ENCODE assay signal across 12 cellular contexts in the genomic region with DNA sequence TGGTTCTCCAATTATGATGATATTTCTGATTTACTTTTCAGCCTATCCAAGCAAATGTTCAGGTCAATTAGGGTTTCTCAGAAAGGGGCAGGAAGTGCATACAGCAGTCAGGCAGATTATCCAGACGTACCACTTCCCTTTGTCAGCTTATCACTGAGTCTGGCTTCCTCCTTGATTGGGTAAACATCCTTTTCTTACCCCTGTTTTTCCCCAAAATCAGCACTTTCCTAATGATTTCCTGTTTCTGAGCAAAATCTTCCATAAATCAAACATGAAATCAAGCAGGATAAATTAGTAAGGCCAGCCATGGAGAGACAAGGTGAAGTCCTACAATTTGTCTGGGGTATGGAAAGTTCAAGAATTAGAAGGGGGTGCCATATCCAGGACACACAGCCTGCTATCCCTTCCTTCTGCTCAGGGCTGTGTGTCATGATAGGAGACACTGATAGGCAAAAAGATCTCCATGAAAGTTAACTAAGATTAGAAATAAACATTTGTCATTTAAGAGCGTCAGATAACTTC. TPM values are rescaled to one million over a fixed set of nuclear protein-coding genes. Genes with fewer than 3 reads are reported as not detected.
A peak's percentile ranks its signal among the peaks of the same experiment; 100 is the strongest.
DNase-seq lines count a peak whose midpoint lies in the region; ATAC-seq and TF ChIP-seq lines count a peak whose summit lies in the region.
"Had no signal": no experiment of that assay in that cellular context is flagged by ENCODE, and none has a peak within 500 bp of the region (broad histone marks: within the 10 kb centered on the region; RNA-seq: fewer than 3 reads in every experiment).

No MANE protein-coding gene starts in this region.

- WGBS in mesenchymal stem cell, result 8% methylated on average over 1 of the region's 2 CpGs

- no peak overlapping the region for H2BK15ac ChIP-seq in mesenchymal stem cell (ENCODE audit: low read depth, poor library complexity, severe bottlenecking)

- no peak overlapping the region for H3K23ac ChIP-seq in mesenchymal stem cell (ENCODE audit: low read length in 2 of 2)

- H3K4me1 Mint-ChIP-seq in CD4-positive, alpha-beta T cell (ENCODE audit: low read depth), result peaks cover 21% of the 10 kb centered on the region
- peaks cover 31% of the 10 kb centered on the region for H3K4me1 Mint-ChIP-seq in activated T-helper 2 cell treated with anti-CD3 and anti-CD28 coated beads, Interferon-gamma antibody, Interleukin-2, Interleukin-4, amounts not matched to agents 10 μg/mL and 5 μg/mL and 100 μg/mL, durations not matched to agents 14 hours and 24 hours and 36 hours (ENCODE audit: low read depth)

- POLR2A ChIA-PET in CD4-positive, alpha-beta T cell (lab: Charles Lee), result interaction anchor here (0.6 to 1.7 kb wide), 5 partner anchors 10 to 87 kb away, joined by 3 to 6 read pairs (median 3); no protein-coding TSS in a partner anchor

- no peak for DNase-seq in CD4-positive, alpha-beta T cell
- no peak for DNase-seq in Karpas-422
- DNase-seq in activated T-helper 2 cell treated with anti-CD3 and anti-CD28 coated beads, Interferon-gamma antibody, Interleukin-2, Interleukin-4, amounts not matched to agents 10 μg/mL and 5 μg/mL and 100 μg/mL, durations not matched to agents 14 hours and 24 hours and 36 hours (ENCODE audit: low spot score), result no peak
- DNase-seq in mesenchymal stem cell, result no peak
- DNase-seq in NCI-H2081 (lab: John Stamatoyannopoulos, UW), result no peak
- no peak for DNase-seq in stimulated activated CD4-positive, alpha-beta T cell treated with anti-CD3 and anti-CD28 coated beads, Interleukin-4, amount 100 ng/mL, for 24 hours
- no peak for DNase-seq in DMS53 (lab: John Stamatoyannopoulos, UW)
- DNase-seq: activated CD4-positive, alpha-beta T cell treated with anti-CD3 and anti-CD28 coated beads for 1 hour; amygdala; NCI-H2171 treated with DMSO at 0.1 percent for 48 hours; nephron progenitor cell had no signal

- H3K9me3 Mint-ChIP-seq in CD4-positive, alpha-beta T cell, result no peaks in the 10 kb centered on the region
- no peaks in the 10 kb centered on the region for H3K9me3 Mint-ChIP-seq in activated T-helper 2 cell treated with anti-CD3 and anti-CD28 coated beads, Interferon-gamma antibody, Interleukin-2, Interleukin-4, amounts not matched to agents 10 μg/mL and 5 μg/mL and 100 μg/mL, durations not matched to agents 14 hours and 24 hours and 36 hours

- H2AK5ac ChIP-seq in mesenchymal stem cell (ENCODE audit: low read length, severe bottlenecking), result no peak overlapping the region

- no peak overlapping the region for H3K14ac ChIP-seq in mesenchymal stem cell (ENCODE audit: low read length in 2 of 2)

- H3K36me3 ChIP-seq in Karpas-422 (ENCODE audit: insufficient read depth, low read length), result no peaks in the 10 kb centered on the region
- no peaks in the 10 kb centered on the region for H3K36me3 ChIP-seq in mesenchymal stem cell (ENCODE audit: control insufficient read depth in 1 of 2, insufficient read depth in 2 of 2, low read depth in 1 of 2, low read length in 2 of 2)

- intact Hi-C loops in CD4-positive, alpha-beta T cell (cut with DNase I, micrococcal nuclease), result no loop called here
- intact Hi-C loops in activated T-helper 2 cell treated with anti-CD3 and anti-CD28 coated beads, Interferon-gamma antibody, Interleukin-2, Interleukin-4, amounts not matched to agents 10 μg/mL and 5 μg/mL and 100 μg/mL, durations not matched to agents 14 hours and 24 hours and 36 hours (cut with micrococcal nuclease), result no loop called here

- peak; percentile 72 for ATAC-seq in CD4-positive, alpha-beta T cell (ENCODE audit: poor library complexity)
- no peak for ATAC-seq in GM18520 (IDR thresholded peaks at IDR 0.05; ENCODE audit: unreplicated experiment)

- no peaks in the 10 kb centered on the region for H4K20me1 ChIP-seq in Karpas-422 (ENCODE audit: insufficient read depth, low read depth, low read length)

- H3K18ac ChIP-seq in mesenchymal stem cell (ENCODE audit: low read depth in 1 of 2, low read length in 2 of 2), result no peak overlapping the region

- CTCF ChIA-PET in CD4-positive, alpha-beta T cell (lab: Charles Lee), result no interaction called here

- H3K4ac ChIP-seq in mesenchymal stem cell (ENCODE audit: low read depth in 1 of 2, low read length in 2 of 2), result no peak overlapping the region

- peak overlapping the region; percentile 34 for H2BK120ac ChIP-seq in mesenchymal stem cell (ENCODE audit: low read depth, low read length)

- H3K4me2 ChIP-seq in Karpas-422 (ENCODE audit: low read depth, low read length, poor library complexity, severe bottlenecking) (no peak overlapping the region), mesenchymal stem cell (ENCODE audit: low read length, poor library complexity, severe bottlenecking) (no peak overlapping the region)

- no peak overlapping the region for H3K27ac ChIP-seq in CD4-positive, alpha-beta T cell (ENCODE audit: low read depth, low read length)
- no peak overlapping the region for H3K27ac ChIP-seq in Karpas-422 (ENCODE audit: low read length)
- H3K27ac ChIP-seq in mesenchymal stem cell (ENCODE audit: low read length, poor library complexity, severe bottlenecking), result no peak overlapping the region

- no peaks in the 10 kb centered on the region for H3K9me3 ChIP-seq in CD4-positive, alpha-beta T cell (ENCODE audit: control insufficient read depth, low read length)
- H3K9me3 ChIP-seq in Karpas-422 (ENCODE audit: low read length), result no peaks in the 10 kb centered on the region
- no peaks in the 10 kb centered on the region for H3K9me3 ChIP-seq in mesenchymal stem cell (ENCODE audit: control insufficient read depth, low read length)

- H4K8ac ChIP-seq in mesenchymal stem cell (ENCODE audit: low read length), result no peak overlapping the region

- no peak overlapping the region for H2BK12ac ChIP-seq in mesenchymal stem cell (ENCODE audit: low read length in 2 of 2)

- H4K91ac ChIP-seq in mesenchymal stem cell (ENCODE audit: low read length), result no peak overlapping the region

- no peak for TF ChIP-seq CTCF in CD4-positive, alpha-beta T cell (IDR thresholded peaks at IDR 0.05)

- peak overlapping the region; percentile 31; the same call in 1 of the 2 replicates for H2AFZ ChIP-seq in Karpas-422 (ENCODE audit: low read length)
- H2AFZ ChIP-seq in mesenchymal stem cell (ENCODE audit: low read depth, low read length), result no peak overlapping the region

- no peaks in the 10 kb centered on the region for H3K27me3 Mint-ChIP-seq in CD4-positive, alpha-beta T cell
- no peaks in the 10 kb centered on the region for H3K27me3 Mint-ChIP-seq in activated T-helper 2 cell treated with anti-CD3 and anti-CD28 coated beads, Interferon-gamma antibody, Interleukin-2, Interleukin-4, amounts not matched to agents 10 μg/mL and 5 μg/mL and 100 μg/mL, durations not matched to agents 14 hours and 24 hours and 36 hours (ENCODE audit: low read depth)

- H3K36me3 Mint-ChIP-seq in CD4-positive, alpha-beta T cell (ENCODE audit: low read depth), result no peaks in the 10 kb centered on the region
- H3K36me3 Mint-ChIP-seq in activated T-helper 2 cell treated with anti-CD3 and anti-CD28 coated beads, Interferon-gamma antibody, Interleukin-2, Interleukin-4, amounts not matched to agents 10 μg/mL and 5 μg/mL and 100 μg/mL, durations not matched to agents 14 hours and 24 hours and 36 hours (ENCODE audit: low read depth), result peaks cover 4% of the 10 kb centered on the region

- H3K79me2 ChIP-seq in Karpas-422 (ENCODE audit: low read length), result no peaks in the 10 kb centered on the region

- H3K79me1 ChIP-seq in mesenchymal stem cell (replicated peaks; ENCODE audit: low read length, poor library complexity, severe bottlenecking), result no peaks in the 10 kb centered on the region

- H3K4me3 ChIP-seq in Karpas-422 (ENCODE audit: low read length), result no peak overlapping the region
- no peak overlapping the region for H3K4me3 ChIP-seq in mesenchymal stem cell (ENCODE audit: insufficient read depth in 1 of 2, low read depth in 1 of 2, low read length in 2 of 2)

- H3K9me2 ChIP-seq in Karpas-422 (replicated peaks; ENCODE audit: insufficient read depth, low read length), result no peaks in the 10 kb centered on the region

- H3K27me3 ChIP-seq in CD4-positive, alpha-beta T cell (ENCODE audit: control insufficient read depth, insufficient read depth, low read length), result no peaks in the 10 kb centered on the region
- H3K27me3 ChIP-seq in Karpas-422 (ENCODE audit: low read length), result no peaks in the 10 kb centered on the region; the same call in 1 of the 2 replicates
- no peaks in the 10 kb centered on the region for H3K27me3 ChIP-seq in mesenchymal stem cell (ENCODE audit: control insufficient read depth in 1 of 2, insufficient read depth in 1 of 2, low read length in 2 of 2)

- H3K9ac ChIP-seq in Karpas-422 (ENCODE audit: low read length) (no peak overlapping the region), mesenchymal stem cell (ENCODE audit: low read length) (no peak overlapping the region)

- H2BK5ac ChIP-seq in mesenchymal stem cell (ENCODE audit: low read depth, low read length, poor library complexity, severe bottlenecking), result no peak overlapping the region

- no peaks in the 10 kb centered on the region for H3K4me1 ChIP-seq in Karpas-422 (ENCODE audit: low read length)
- H3K4me1 ChIP-seq in mesenchymal stem cell (ENCODE audit: control insufficient read depth, insufficient read depth, low read depth, low read length), result no peaks in the 10 kb centered on the region

- H3K27ac Mint-ChIP-seq in CD4-positive, alpha-beta T cell, result peak overlapping the region; percentile 83
- H3K27ac Mint-ChIP-seq in activated T-helper 2 cell treated with anti-CD3 and anti-CD28 coated beads, Interferon-gamma antibody, Interleukin-2, Interleukin-4, amounts not matched to agents 10 μg/mL and 5 μg/mL and 100 μg/mL, durations not matched to agents 14 hours and 24 hours and 36 hours, result peak overlapping the region; percentile 53
- H3K27ac Mint-ChIP-seq: nephron progenitor cell had no signal

- H3K4me3 Mint-ChIP-seq in CD4-positive, alpha-beta T cell, result peak overlapping the region; percentile 27
- no peak overlapping the region for H3K4me3 Mint-ChIP-seq in activated T-helper 2 cell treated with anti-CD3 and anti-CD28 coated beads, Interferon-gamma antibody, Interleukin-2, Interleukin-4, amounts not matched to agents 10 μg/mL and 5 μg/mL and 100 μg/mL, durations not matched to agents 14 hours and 24 hours and 36 hours (ENCODE audit: low read depth)
- H3K4me3 Mint-ChIP-seq: nephron progenitor cell had no signal

RNA-seq across cellular contexts. Expression of gene ADIPOQ, which starts 29.0 kb away (rescaled TPM):
- total RNA-seq in CD4-positive, alpha-beta T cell, result not detected
- total RNA-seq in Karpas-422 (2014; rRNA removed; shearing (Covaris generic); ENCODE audit: low replicate concordance), result not detected in 2 replicates
- not detected in 2 replicates for total RNA-seq in activated T-helper 2 cell treated with anti-CD3 and anti-CD28 coated beads, Interferon-gamma antibody, Interleukin-2, Interleukin-4, amounts not matched to agents 10 μg/mL and 5 μg/mL and 100 μg/mL, durations not matched to agents 14 hours and 24 hours and 36 hours
- polyA plus RNA-seq in mesenchymal stem cell (2013, experiment 1 of 2), result not detected
- not detected for polyA plus RNA-seq in mesenchymal stem cell (2013, experiment 2 of 2)

RNA-seq across cellular contexts. Expression of gene ST6GAL1, which starts 58.9 kb away (rescaled TPM):
- 10 to 100 TPM; 27.6 to 29.1 TPM for total RNA-seq in CD4-positive, alpha-beta T cell
- 304 and 416 TPM in 2 replicates for total RNA-seq in Karpas-422 (2014; rRNA removed; shearing (Covaris generic); ENCODE audit: low replicate concordance)
- total RNA-seq in activated T-helper 2 cell treated with anti-CD3 and anti-CD28 coated beads, Interferon-gamma antibody, Interleukin-2, Interleukin-4, amounts not matched to agents 10 μg/mL and 5 μg/mL and 100 μg/mL, durations not matched to agents 14 hours and 24 hours and 36 hours, result 78.1 and 85.9 TPM in 2 replicates
- 1.7 TPM for polyA plus RNA-seq in mesenchymal stem cell (2013, experiment 1 of 2)
- polyA plus RNA-seq in mesenchymal stem cell (2013, experiment 2 of 2), result 1.7 TPM
